In the genomic region with DNA sequence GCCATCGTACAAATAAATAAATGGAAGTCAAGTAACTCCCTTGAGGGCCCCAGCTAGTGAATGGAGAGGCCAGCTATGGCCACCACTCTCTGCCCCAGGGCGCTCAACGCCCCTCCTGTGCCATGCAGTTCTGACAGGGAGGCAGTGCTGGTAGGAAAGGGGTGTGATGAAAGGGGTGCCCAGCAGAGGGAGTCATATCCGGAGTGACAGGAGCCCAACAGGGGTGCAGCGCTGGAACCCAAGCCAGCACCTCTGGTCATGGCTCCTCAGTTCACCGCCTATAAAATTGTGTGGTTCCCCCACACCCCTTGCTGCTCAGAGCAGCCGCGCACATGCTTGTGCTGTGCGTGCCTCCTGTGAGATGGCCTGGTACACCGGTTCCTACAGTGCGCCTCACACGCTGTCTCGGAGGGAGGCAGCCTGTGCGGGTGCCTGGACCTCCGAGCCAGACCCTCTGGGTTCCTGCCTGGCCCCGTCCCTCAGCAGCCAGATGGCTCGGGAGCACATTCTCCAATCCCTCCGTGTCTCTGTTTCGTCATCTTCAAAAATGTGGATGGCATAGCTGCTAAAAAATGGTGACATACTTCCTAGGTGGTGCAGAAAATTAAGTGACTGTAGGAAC, we compare ENCODE assay signal across 15 cellular contexts.
DNase-seq lines count a peak whose midpoint lies in the region; ATAC-seq and TF ChIP-seq lines count a peak whose summit lies in the region.
"Had no signal": no experiment of that assay in that cellular context is flagged by ENCODE, and none has a peak within 500 bp of the region (broad histone marks: within the 10 kb centered on the region; RNA-seq: fewer than 3 reads in every experiment).

No MANE protein-coding gene starts in this region.

- no peaks in the 10 kb centered on the region for H3K9me3 Mint-ChIP-seq in nephron
- H3K9me3 Mint-ChIP-seq in natural killer cell treated with Interleukin-12 subunit alpha and Interleukin-12 subunit beta and Interleukin-15 and Interleukin-18, amount 100 ng/mL, for 72 hours = no peaks in the 10 kb centered on the region

- DNase-seq in ELF-1 (ENCODE audit: low read depth, low spot score) (peak; percentile 69), cardiac fibroblast (ENCODE audit: low read depth in 2 of 2) (no peak), NCI-H748 treated with DMSO at 0.1 percent for 48 hours (lab: John Stamatoyannopoulos, UW) (no peak), NCI-H2196 (lab: John Stamatoyannopoulos, UW; ENCODE audit: unreplicated experiment) (no peak)
- DNase-seq in natural killer cell treated with Interleukin-12 subunit alpha and Interleukin-12 subunit beta and Interleukin-15 and Interleukin-18, amount 100 ng/mL, for 72 hours (ENCODE audit: low spot score) = no peak
- DNase-seq: central memory CD4-positive, alpha-beta T cell; heart left ventricle; naive thymus-derived CD8-positive, alpha-beta T cell; NCI-H1105; stimulated activated CD4-positive, alpha-beta T cell treated with anti-CD3 and anti-CD28 coated beads, Interleukin-4, amount 100 ng/mL, for 1 hour had no signal

- no peak for ATAC-seq in natural killer cell treated with Interleukin-12 subunit alpha and Interleukin-12 subunit beta and Interleukin-15 and Interleukin-18, amount 100 ng/mL, for 72 hours
- no peak for ATAC-seq in GM18520 (IDR thresholded peaks at IDR 0.05; ENCODE audit: unreplicated experiment)
- ATAC-seq: naive thymus-derived CD8-positive, alpha-beta T cell had no signal

- H3K27me3 Mint-ChIP-seq in nephron (ENCODE audit: low read depth) = no peaks in the 10 kb centered on the region
- H3K27me3 Mint-ChIP-seq in natural killer cell treated with Interleukin-12 subunit alpha and Interleukin-12 subunit beta and Interleukin-15 and Interleukin-18, amount 100 ng/mL, for 72 hours = peaks cover 21 to 46% of the 10 kb centered on the region in 2 donors

- peak overlapping the region; percentile 9 to 98 (median 94) for H3K27ac Mint-ChIP-seq in nephron
- H3K27ac Mint-ChIP-seq in natural killer cell treated with Interleukin-12 subunit alpha and Interleukin-12 subunit beta and Interleukin-15 and Interleukin-18, amount 100 ng/mL, for 72 hours = no peak overlapping the region
- H3K27ac Mint-ChIP-seq: naive thymus-derived CD8-positive, alpha-beta T cell had no signal

- TF ChIP-seq CTCF in LNCAP (IDR thresholded peaks at IDR 0.05) (peak; percentile 33; the same call in 1 of the 2 replicates), cardiac fibroblast (IDR thresholded peaks at IDR 0.05; ENCODE audit: low read depth, low read length) (peak; percentile 30), nephron (IDR thresholded peaks at IDR 0.05; ENCODE audit: unreplicated experiment in 3 of 3) (peak in 1 of 3 experiments; percentile 39)

- no peak overlapping the region for H3K4me3 ChIP-seq in cardiac fibroblast (replicated peaks in 1 of 2; ENCODE audit: low read depth in 2 of 2, low read length in 2 of 2)
- H3K4me3 ChIP-seq: heart left ventricle, SK-N-MC, thoracic aorta had no signal

- no peaks in the 10 kb centered on the region for H3K4me1 Mint-ChIP-seq in nephron
- H3K4me1 Mint-ChIP-seq in natural killer cell treated with Interleukin-12 subunit alpha and Interleukin-12 subunit beta and Interleukin-15 and Interleukin-18, amount 100 ng/mL, for 72 hours (ENCODE audit: low read depth in 2 of 2) = peaks cover 5 to 7% of the 10 kb centered on the region in 2 donors

- H3K36me3 Mint-ChIP-seq in nephron (ENCODE audit: low read depth) = peaks cover 51% of the 10 kb centered on the region
- no peaks in the 10 kb centered on the region for H3K36me3 Mint-ChIP-seq in natural killer cell treated with Interleukin-12 subunit alpha and Interleukin-12 subunit beta and Interleukin-15 and Interleukin-18, amount 100 ng/mL, for 72 hours
- H3K36me3 Mint-ChIP-seq: naive thymus-derived CD8-positive, alpha-beta T cell had no signal

- no peak overlapping the region for H3K4me3 Mint-ChIP-seq in nephron
- H3K4me3 Mint-ChIP-seq in natural killer cell treated with Interleukin-12 subunit alpha and Interleukin-12 subunit beta and Interleukin-15 and Interleukin-18, amount 100 ng/mL, for 72 hours = no peak overlapping the region
- H3K4me3 Mint-ChIP-seq: naive thymus-derived CD8-positive, alpha-beta T cell had no signal

Comparison
In these comparisons a context has a peak if more than half of its experiments do, and no peak if none do; other contexts are left out.
1. H3K27ac Mint-ChIP-seq: peak in nephron (3 of 3); none in natural killer cell treated with Interleukin-12 subunit alpha and Interleukin-12 subunit beta and Interleukin-15 and Interleukin-18, amount 100 ng/mL, for 72 hours (0 of 2).